33 cellular contexts compared by ENCODE assay signal in genomic region chr12:60174476-60174875, GRCh38.
DNase-seq lines count a peak whose midpoint lies in the region; ATAC-seq and TF ChIP-seq lines count a peak whose summit lies in the region.
"Had no signal": no experiment of that assay in that cellular context is flagged by ENCODE, and none has a peak within 500 bp of the region (broad histone marks: within the 10 kb centered on the region; RNA-seq: fewer than 3 reads in every experiment).

No MANE protein-coding gene starts in this region.

- POLR2A ChIA-PET in PC-3 (lab: Charles Lee; ENCODE audit: unreplicated experiment), result no interaction called here

- peak overlapping the region; percentile 25 for H3K27ac ChIP-seq in PC-3 (ENCODE audit: low read length)
- H3K27ac ChIP-seq in mesenchymal stem cell (ENCODE audit: low read length, poor library complexity, severe bottlenecking), result no peak overlapping the region
- no peak overlapping the region for H3K27ac ChIP-seq in hepatocyte
- H3K27ac ChIP-seq: BLaER1 treated with 17β-estradiol and CSF1 and Interleukin-3, amounts not matched to agents 10 nM and 100 nM; foreskin keratinocyte; HL-60; KMS-11; sigmoid colon; SK-N-MC; transverse colon had no signal

- no peak overlapping the region for H2AK5ac ChIP-seq in mesenchymal stem cell (ENCODE audit: low read length, severe bottlenecking)

- no TSS peak for BruUV-seq in PC-3 (replicated peaks; lab: Mats Ljungman, UMichigan)

- H3K9me2 ChIP-seq in PC-3 (replicated peaks; ENCODE audit: low read length) (no peaks in the 10 kb centered on the region), hepatocyte (replicated peaks; ENCODE audit: insufficient read depth) (no peaks in the 10 kb centered on the region)

- H3K79me2 ChIP-seq in PC-3 (ENCODE audit: low read length) (no peaks in the 10 kb centered on the region), hepatocyte (no peaks in the 10 kb centered on the region)

- H3K4me3 ChIP-seq in PC-3 (ENCODE audit: low read length) (no peak overlapping the region; the same call in 1 of the 2 replicates), cardiac fibroblast (replicated peaks in 1 of 2; ENCODE audit: low read depth in 2 of 2, low read length in 2 of 2) (no peak overlapping the region), mesenchymal stem cell (ENCODE audit: insufficient read depth in 1 of 2, low read depth in 1 of 2, low read length in 2 of 2) (peak overlapping the region in 1 of 2 experiments; percentile 42), hepatocyte (no peak overlapping the region)
- H3K4me3 ChIP-seq: BLaER1 treated with 17β-estradiol and CSF1 and Interleukin-3, amounts not matched to agents 10 nM and 100 nM; lung; sigmoid colon; SK-N-MC; transverse colon had no signal

- H2AFZ ChIP-seq in PC-3 (ENCODE audit: low read length), result no peak overlapping the region
- H2AFZ ChIP-seq in mesenchymal stem cell (ENCODE audit: low read depth, low read length), result no peak overlapping the region
- no peak overlapping the region for H2AFZ ChIP-seq in hepatocyte

- H2BK5ac ChIP-seq in mesenchymal stem cell (ENCODE audit: low read depth, low read length, poor library complexity, severe bottlenecking), result no peak overlapping the region

- peak; percentile 90 for ATAC-seq in PC-3
- ATAC-seq: foreskin keratinocyte; stimulated activated effector memory CD8-positive, alpha-beta T cell treated with anti-CD3 and anti-CD28 coated beads, Interleukin-12 subunit alpha, Interleukin-12 subunit beta, amount 100 ng/mL, for 72 hours had no signal

- CTCF ChIA-PET in PC-3 (lab: Charles Lee), result no interaction called here

- intact Hi-C loops in PC-3 (cut with micrococcal nuclease), result no loop called here

- no peaks in the 10 kb centered on the region for H3K27me3 Mint-ChIP-seq in T-helper 2 cell treated with Interferon-gamma antibody and Interleukin-4, amounts not matched to agents 5 μg/mL and 100 μg/mL, for 36 hours (ENCODE audit: low read depth)
- H3K27me3 Mint-ChIP-seq: activated CD4-positive, alpha-beta memory T cell treated with anti-CD3 and anti-CD28 coated beads, Interleukin-2, amount 10 ng/mL, durations not matched to agents 7 days and 5 days had no signal

- no peaks in the 10 kb centered on the region for H3K4me1 Mint-ChIP-seq in T-helper 2 cell treated with Interferon-gamma antibody and Interleukin-4, amounts not matched to agents 5 μg/mL and 100 μg/mL, for 36 hours (ENCODE audit: low read depth)
- H3K4me1 Mint-ChIP-seq: activated CD4-positive, alpha-beta memory T cell treated with anti-CD3 and anti-CD28 coated beads, Interleukin-2, amount 10 ng/mL, durations not matched to agents 7 days and 5 days; nephron; stimulated activated effector memory CD8-positive, alpha-beta T cell treated with anti-CD3 and anti-CD28 coated beads, Interleukin-12 subunit alpha, Interleukin-12 subunit beta, amount 100 ng/mL, for 72 hours had no signal

- H3K4me2 ChIP-seq in PC-3 (ENCODE audit: low read length), result peak overlapping the region; percentile 36
- no peak overlapping the region for H3K4me2 ChIP-seq in mesenchymal stem cell (ENCODE audit: low read length, poor library complexity, severe bottlenecking)
- no peak overlapping the region for H3K4me2 ChIP-seq in hepatocyte
- H3K4me2 ChIP-seq: BLaER1 treated with 17β-estradiol and CSF1 and Interleukin-3, amounts not matched to agents 10 nM and 100 nM; KMS-11 had no signal

- H3K4ac ChIP-seq in mesenchymal stem cell (ENCODE audit: low read depth in 1 of 2, low read length in 2 of 2), result no peak overlapping the region

- no peak overlapping the region for H3K23ac ChIP-seq in mesenchymal stem cell (ENCODE audit: low read length in 2 of 2)

- TF ChIP-seq CTCF in PC-3 (conservative IDR thresholded peaks at IDR 0.05; ENCODE audit: low read depth, low read length) (no peak), cardiac fibroblast (IDR thresholded peaks at IDR 0.05; ENCODE audit: low read depth, low read length) (no peak), hepatocyte (IDR thresholded peaks at IDR 0.05; ENCODE audit: poor library complexity) (no peak)

- no peak overlapping the region for H2BK12ac ChIP-seq in mesenchymal stem cell (ENCODE audit: low read length in 2 of 2)

- H3K27ac Mint-ChIP-seq in T-helper 2 cell treated with Interferon-gamma antibody and Interleukin-4, amounts not matched to agents 5 μg/mL and 100 μg/mL, for 36 hours, result no peak overlapping the region
- H3K27ac Mint-ChIP-seq: activated CD4-positive, alpha-beta memory T cell treated with anti-CD3 and anti-CD28 coated beads, Interleukin-2, amount 10 ng/mL, durations not matched to agents 7 days and 5 days; activated T-helper 1 cell treated with anti-CD3 and anti-CD28 coated beads, Interleukin-12 subunit alpha, Interleukin-12 subunit beta, Interleukin-2, Interleukin-4 antibody, amounts not matched to agents 30 ng/mL and 10 ng/mL and 1 ng/mL, durations not matched to agents 14 hours and 24 hours and 36 hours; nephron; stimulated activated effector memory CD8-positive, alpha-beta T cell treated with anti-CD3 and anti-CD28 coated beads, Interleukin-12 subunit alpha, Interleukin-12 subunit beta, amount 100 ng/mL, for 72 hours; T-helper 1 cell treated with Interleukin-12 subunit alpha and Interleukin-12 subunit beta and Interleukin-4 antibody, amounts not matched to agents 30 μg/mL and 1 μg/mL, for 36 hours had no signal

- no peak overlapping the region for H3K18ac ChIP-seq in mesenchymal stem cell (ENCODE audit: low read depth in 1 of 2, low read length in 2 of 2)

- H4K8ac ChIP-seq in mesenchymal stem cell (ENCODE audit: low read length), result no peak overlapping the region

- H3F3A ChIP-seq in PC-3 (ENCODE audit: low read length, unreplicated experiment), result no peaks in the 10 kb centered on the region

- peak; percentile 18 for DNase-seq in EL
- DNase-seq in PC-3, result peak; percentile 77
- DNase-seq in cardiac fibroblast (ENCODE audit: low read depth in 2 of 2), result peak; percentile 44 to 64
- no peak for DNase-seq in mesenchymal stem cell
- no peak for DNase-seq in hepatocyte (ENCODE audit: low spot score)
- no peak for DNase-seq in stimulated activated CD4-positive, alpha-beta T cell treated with anti-CD3 and anti-CD28 coated beads, Interleukin-4, amount 100 ng/mL, for 4 hours
- no peak for DNase-seq in T-helper 2 cell treated with Interferon-gamma antibody and Interleukin-4, amounts not matched to agents 5 μg/mL and 100 μg/mL, for 36 hours (ENCODE audit: low spot score)
- no peak for DNase-seq in globus pallidus (ENCODE audit: low spot score)
- DNase-seq: activated CD4-positive, alpha-beta memory T cell treated with anti-CD3 and anti-CD28 coated beads, Interleukin-2, amount 10 ng/mL, durations not matched to agents 7 days and 5 days; activated CD8-positive, alpha-beta memory T cell treated with anti-CD3 and anti-CD28 coated beads, Interleukin-2, amount 50 U/mL, for 4 hours; activated naive CD4-positive, alpha-beta T cell treated with Interleukin-2 at 50 U/mL for 16 hours; DMS53; effector CD4-positive, alpha-beta T cell; foreskin keratinocyte; GDM1; GOT3; left cardiac atrium; NCI-H1436; NCI-H2081; NCI-H524 treated with DMSO at 0.1 percent for 48 hours; OCI-M1; sigmoid colon; stimulated activated CD4-positive, alpha-beta T cell treated with anti-CD3 and anti-CD28 coated beads, Interleukin-15, amount 100 ng/mL, for 24 hours; transverse colon had no signal

- no peaks in the 10 kb centered on the region for H3K36me3 Mint-ChIP-seq in T-helper 2 cell treated with Interferon-gamma antibody and Interleukin-4, amounts not matched to agents 5 μg/mL and 100 μg/mL, for 36 hours (ENCODE audit: low read depth)
- H3K36me3 Mint-ChIP-seq: stimulated activated effector memory CD8-positive, alpha-beta T cell treated with anti-CD3 and anti-CD28 coated beads, Interleukin-12 subunit alpha, Interleukin-12 subunit beta, amount 100 ng/mL, for 72 hours had no signal

- H3K4me1 ChIP-seq in PC-3 (ENCODE audit: insufficient read depth, low read length), result peaks cover 38% of the 10 kb centered on the region
- H3K4me1 ChIP-seq in mesenchymal stem cell (ENCODE audit: control insufficient read depth, insufficient read depth, low read depth, low read length), result no peaks in the 10 kb centered on the region
- no peaks in the 10 kb centered on the region for H3K4me1 ChIP-seq in hepatocyte (ENCODE audit: insufficient read depth)
- H3K4me1 ChIP-seq: BLaER1 treated with 17β-estradiol and CSF1 and Interleukin-3, amounts not matched to agents 10 nM and 100 nM; foreskin keratinocyte; sigmoid colon; transverse colon had no signal

- H3K9ac ChIP-seq in PC-3 (ENCODE audit: low read length), result no peak overlapping the region
- peak overlapping the region; percentile 4 for H3K9ac ChIP-seq in mesenchymal stem cell (ENCODE audit: low read length)
- H3K9ac ChIP-seq: BLaER1 treated with 17β-estradiol and CSF1 and Interleukin-3, amounts not matched to agents 10 nM and 100 nM; KMS-11 had no signal

- no peaks in the 10 kb centered on the region for H3K9me3 Mint-ChIP-seq in T-helper 2 cell treated with Interferon-gamma antibody and Interleukin-4, amounts not matched to agents 5 μg/mL and 100 μg/mL, for 36 hours
- H3K9me3 Mint-ChIP-seq: activated CD4-positive, alpha-beta memory T cell treated with anti-CD3 and anti-CD28 coated beads, Interleukin-2, amount 10 ng/mL, durations not matched to agents 7 days and 5 days; activated T-helper 1 cell treated with anti-CD3 and anti-CD28 coated beads, Interleukin-12 subunit alpha, Interleukin-12 subunit beta, Interleukin-2, Interleukin-4 antibody, amounts not matched to agents 30 ng/mL and 10 ng/mL and 1 ng/mL, durations not matched to agents 14 hours and 24 hours and 36 hours; nephron; T-helper 1 cell treated with Interleukin-12 subunit alpha and Interleukin-12 subunit beta and Interleukin-4 antibody, amounts not matched to agents 30 μg/mL and 1 μg/mL, for 36 hours had no signal

- H2BK15ac ChIP-seq in mesenchymal stem cell (ENCODE audit: low read depth, poor library complexity, severe bottlenecking), result no peak overlapping the region

- H3K9me3 ChIP-seq in PC-3 (ENCODE audit: low read length), result no peaks in the 10 kb centered on the region
- no peaks in the 10 kb centered on the region for H3K9me3 ChIP-seq in mesenchymal stem cell (ENCODE audit: control insufficient read depth, low read length)
- no peaks in the 10 kb centered on the region for H3K9me3 ChIP-seq in hepatocyte (ENCODE audit: low read depth)
- H3K9me3 ChIP-seq: BLaER1 treated with 17β-estradiol and CSF1 and Interleukin-3, amounts not matched to agents 10 nM and 100 nM; sigmoid colon; transverse colon had no signal

- no peaks in the 10 kb centered on the region for H3K36me3 ChIP-seq in PC-3 (ENCODE audit: low read depth, low read length)
- no peaks in the 10 kb centered on the region for H3K36me3 ChIP-seq in mesenchymal stem cell (ENCODE audit: control insufficient read depth in 1 of 2, insufficient read depth in 2 of 2, low read depth in 1 of 2, low read length in 2 of 2)
- H3K36me3 ChIP-seq in hepatocyte (replicated peaks; ENCODE audit: insufficient read depth, low read depth), result no peaks in the 10 kb centered on the region
- H3K36me3 ChIP-seq: BLaER1 treated with 17β-estradiol and CSF1 and Interleukin-3, amounts not matched to agents 10 nM and 100 nM; sigmoid colon; transverse colon had no signal

- no peaks in the 10 kb centered on the region for H3K79me1 ChIP-seq in mesenchymal stem cell (replicated peaks; ENCODE audit: low read length, poor library complexity, severe bottlenecking)

- no peaks in the 10 kb centered on the region for H4K20me1 ChIP-seq in PC-3 (ENCODE audit: low read length)
- no peaks in the 10 kb centered on the region for H4K20me1 ChIP-seq in hepatocyte (ENCODE audit: insufficient read depth, poor library complexity, severe bottlenecking)
- H4K20me1 ChIP-seq: BLaER1 treated with 17β-estradiol and CSF1 and Interleukin-3, amounts not matched to agents 10 nM and 100 nM had no signal

- no peak overlapping the region for H3K4me3 Mint-ChIP-seq in T-helper 2 cell treated with Interferon-gamma antibody and Interleukin-4, amounts not matched to agents 5 μg/mL and 100 μg/mL, for 36 hours
- H3K4me3 Mint-ChIP-seq: activated CD4-positive, alpha-beta memory T cell treated with anti-CD3 and anti-CD28 coated beads, Interleukin-2, amount 10 ng/mL, durations not matched to agents 7 days and 5 days; activated T-helper 1 cell treated with anti-CD3 and anti-CD28 coated beads, Interleukin-12 subunit alpha, Interleukin-12 subunit beta, Interleukin-2, Interleukin-4 antibody, amounts not matched to agents 30 ng/mL and 10 ng/mL and 1 ng/mL, durations not matched to agents 14 hours and 24 hours and 36 hours; nephron; stimulated activated effector memory CD8-positive, alpha-beta T cell treated with anti-CD3 and anti-CD28 coated beads, Interleukin-12 subunit alpha, Interleukin-12 subunit beta, amount 100 ng/mL, for 72 hours; T-helper 1 cell treated with Interleukin-12 subunit alpha and Interleukin-12 subunit beta and Interleukin-4 antibody, amounts not matched to agents 30 μg/mL and 1 μg/mL, for 36 hours had no signal

- no peak overlapping the region for H3K14ac ChIP-seq in mesenchymal stem cell (ENCODE audit: low read length in 2 of 2)

- H3K27me3 ChIP-seq in PC-3 (ENCODE audit: low read length) (no peaks in the 10 kb centered on the region), mesenchymal stem cell (ENCODE audit: control insufficient read depth in 1 of 2, insufficient read depth in 1 of 2, low read length in 2 of 2) (no peaks in the 10 kb centered on the region), hepatocyte (no peaks in the 10 kb centered on the region)
- H3K27me3 ChIP-seq: BLaER1 treated with 17β-estradiol and CSF1 and Interleukin-3, amounts not matched to agents 10 nM and 100 nM; foreskin keratinocyte; sigmoid colon; transverse colon had no signal

- H4K91ac ChIP-seq in mesenchymal stem cell (ENCODE audit: low read length), result no peak overlapping the region

- H2BK120ac ChIP-seq in mesenchymal stem cell (ENCODE audit: low read depth, low read length), result no peak overlapping the region

Comparison
In these comparisons a context has a peak if more than half of its experiments do, and no peak if none do; other contexts are left out.
1. DNase-seq: peak in EL (single experiment), PC-3 (single experiment) and cardiac fibroblast (2 of 2); none in mesenchymal stem cell (single experiment), hepatocyte (single experiment), stimulated activated CD4-positive, alpha-beta T cell treated with anti-CD3 and anti-CD28 coated beads, Interleukin-4, amount 100 ng/mL, for 4 hours (0 of 2), T-helper 2 cell treated with Interferon-gamma antibody and Interleukin-4, amounts not matched to agents 5 μg/mL and 100 μg/mL, for 36 hours (single experiment) and globus pallidus (single experiment).